Comparison of ENCODE assay signal across 19 cellular contexts in genomic region chr17:43664096-43664495, GRCh38. TPM values are rescaled to one million over a fixed set of nuclear protein-coding genes. Genes with fewer than 3 reads are reported as not detected.
"Had no signal": no experiment of that assay in that cellular context is flagged by ENCODE, and none has a peak within 500 bp of the region (broad histone marks: within the 10 kb centered on the region; RNA-seq: fewer than 3 reads in every experiment).

No MANE protein-coding gene starts in this region.

- H3K4me3 Mint-ChIP-seq: immature natural killer cell; memory B cell; mesothelial cell of epicardium; natural killer cell; stimulated activated naive B cell treated with anti-CD40 and anti-IgM and Interleukin-4, amounts not matched to agents 10 μg/mL and 1 μg/mL and 100 μg/mL, for 72 hours; stimulated activated naive CD8-positive, alpha-beta T cell treated with anti-CD3 and anti-CD28 coated beads, Interleukin-15, amount 100 ng/mL, for 72 hours had no signal

- ATAC-seq: esophagus mucosa; left lung; lower lobe of right lung; natural killer cell; pancreas; psoas muscle; stimulated activated naive B cell treated with anti-CD40 and anti-IgM and Interleukin-4, amounts not matched to agents 10 μg/mL and 1 μg/mL and 100 μg/mL, for 72 hours; stimulated activated naive CD8-positive, alpha-beta T cell treated with anti-CD3 and anti-CD28 coated beads, Interleukin-15, amount 100 ng/mL, for 72 hours had no signal

- H3K27me3 ChIP-seq: pancreas, testis, tibial nerve had no signal

- H3K36me3 ChIP-seq: left lung, lower lobe of right lung, pancreas, tibial nerve had no signal

- H3K4me1 ChIP-seq: left lung, lower lobe of right lung, pancreas had no signal

- H3K4me3 ChIP-seq: left lung, lower lobe of right lung, pancreas, psoas muscle, testis, tibial nerve had no signal

- H3K27ac Mint-ChIP-seq: immature natural killer cell; memory B cell; mesothelial cell of epicardium; natural killer cell; stimulated activated naive B cell treated with anti-CD40 and anti-IgM and Interleukin-4, amounts not matched to agents 10 μg/mL and 1 μg/mL and 100 μg/mL, for 72 hours had no signal

- DNase-seq: effector memory CD4-positive, alpha-beta T cell; immature natural killer cell; left lung; lower lobe of right lung; natural killer cell; occipital lobe; pancreas; psoas muscle; retina; stimulated activated CD4-positive, alpha-beta T cell treated with anti-CD3 and anti-CD28 coated beads, Interleukin-2, amount 100 ng/mL, for 24 hours; stimulated activated CD4-positive, alpha-beta T cell treated with anti-CD3 and anti-CD28 coated beads, Interleukin-4, amount 100 ng/mL, for 4 hours; stimulated activated naive B cell treated with anti-CD40 and anti-IgM and Interleukin-4, amounts not matched to agents 10 μg/mL and 1 μg/mL and 100 μg/mL, for 72 hours; stimulated activated naive CD8-positive, alpha-beta T cell treated with anti-CD3 and anti-CD28 coated beads, Interleukin-15, amount 100 ng/mL, for 72 hours; testis had no signal

- H3K9me3 ChIP-seq: left lung, lower lobe of right lung, pancreas, psoas muscle, testis, tibial nerve had no signal

- H3K27ac ChIP-seq: left lung, lower lobe of right lung, pancreas had no signal

- H3K9me3 Mint-ChIP-seq: immature natural killer cell; memory B cell; mesothelial cell of epicardium; natural killer cell; stimulated activated naive B cell treated with anti-CD40 and anti-IgM and Interleukin-4, amounts not matched to agents 10 μg/mL and 1 μg/mL and 100 μg/mL, for 72 hours; stimulated activated naive CD8-positive, alpha-beta T cell treated with anti-CD3 and anti-CD28 coated beads, Interleukin-15, amount 100 ng/mL, for 72 hours had no signal

- H3K4me1 Mint-ChIP-seq: memory B cell; stimulated activated naive B cell treated with anti-CD40 and anti-IgM and Interleukin-4, amounts not matched to agents 10 μg/mL and 1 μg/mL and 100 μg/mL, for 72 hours had no signal

- H3K36me3 Mint-ChIP-seq: immature natural killer cell; memory B cell; mesothelial cell of epicardium; natural killer cell; stimulated activated naive B cell treated with anti-CD40 and anti-IgM and Interleukin-4, amounts not matched to agents 10 μg/mL and 1 μg/mL and 100 μg/mL, for 72 hours had no signal

RNA-seq across cellular contexts. Expression of gene MEOX1, which starts 2.4 kb away (rescaled TPM):
- total RNA-seq: fibroblast of lung, occipital lobe had no signal
- polyA plus RNA-seq: fibroblast of lung, immature natural killer cell had no signal
